ENCODE assay signal across 25 cellular contexts in the genomic region with DNA sequence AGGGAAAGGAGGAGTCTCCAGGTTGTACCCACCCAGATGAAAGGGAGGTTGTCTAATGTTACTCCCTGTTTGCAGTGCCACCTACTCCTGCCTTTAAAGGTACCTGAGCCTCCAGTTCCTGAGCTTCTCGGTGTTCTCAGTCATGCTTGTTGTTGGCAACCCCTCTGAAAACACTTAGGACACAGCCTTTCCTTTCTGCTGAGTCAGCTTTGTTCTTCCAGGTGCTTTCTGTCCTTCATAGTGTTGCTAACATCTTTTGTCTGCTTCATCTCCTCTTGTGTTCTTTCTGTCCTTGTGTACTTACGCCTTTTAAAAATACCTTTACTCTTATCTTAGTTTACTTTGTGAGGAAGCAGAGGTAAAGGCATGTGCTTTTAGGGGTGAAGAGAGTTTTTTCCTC.
DNase-seq lines count a peak whose midpoint lies in the region; ATAC-seq, FAIRE-seq and TF ChIP-seq lines count a peak whose summit lies in the region.
"Had no signal": no experiment of that assay in that cellular context is flagged by ENCODE, and none has a peak within 500 bp of the region (broad histone marks: within the 10 kb centered on the region; RNA-seq: fewer than 3 reads in every experiment).

No MANE protein-coding gene starts in this region.

- no peak overlapping the region for H3K4me2 ChIP-seq in KMS-11
- peak overlapping the region; percentile 50 for H3K4me2 ChIP-seq in neural progenitor cell

- H2AFZ ChIP-seq in KMS-11 (ENCODE audit: low read depth): peak overlapping the region; percentile 12; the same call in 1 of the 2 replicates
- H2AFZ ChIP-seq in neural progenitor cell (replicated peaks): peak overlapping the region; percentile 69

- H3K79me2 ChIP-seq in KMS-11 (ENCODE audit: insufficient read depth, low read depth) (no peaks in the 10 kb centered on the region), neural progenitor cell (ENCODE audit: low read depth) (no peaks in the 10 kb centered on the region)

- H3K27me3 Mint-ChIP-seq in neural progenitor cell (ENCODE audit: insufficient read depth, low read depth): peaks cover 2% of the 10 kb centered on the region
- H3K27me3 Mint-ChIP-seq: activated CD8-positive, alpha-beta T cell treated with anti-CD3 and anti-CD28 coated beads for 36 hours; activated T-cell treated with anti-CD3 and anti-CD28 coated beads, Interleukin-2, amount 50 U/mL, for 24 hours; B cell; stimulated activated naive CD8-positive, alpha-beta T cell treated with anti-CD3 and anti-CD28 coated beads, Interleukin-15, amount 100 ng/mL, for 72 hours; type B pancreatic cell had no signal

- FAIRE-seq in GM19239 (lab: Jason Lieb, UNC): peak; percentile 72
- FAIRE-seq: pancreas had no signal

- H3K4me3 Mint-ChIP-seq in neural progenitor cell: no peak overlapping the region
- H3K4me3 Mint-ChIP-seq: activated CD8-positive, alpha-beta T cell treated with anti-CD3 and anti-CD28 coated beads for 36 hours; activated naive CD4-positive, alpha-beta T cell treated with anti-CD3 and anti-CD28 coated beads for 36 hours; activated T-cell treated with anti-CD3 and anti-CD28 coated beads, Interleukin-2, amount 50 U/mL, for 24 hours; B cell; stimulated activated naive CD8-positive, alpha-beta T cell treated with anti-CD3 and anti-CD28 coated beads, Interleukin-15, amount 100 ng/mL, for 72 hours; type B pancreatic cell had no signal

- H3F3A ChIP-seq in neural progenitor cell (ENCODE audit: low read depth): peaks cover 31% of the 10 kb centered on the region

- H3K9me3 ChIP-seq in neural progenitor cell (ENCODE audit: low read depth): no peaks in the 10 kb centered on the region
- H3K9me3 ChIP-seq: pancreas had no signal

- H4K20me1 ChIP-seq in KMS-11 (ENCODE audit: insufficient read depth): no peaks in the 10 kb centered on the region
- no peaks in the 10 kb centered on the region for H4K20me1 ChIP-seq in neural progenitor cell (ENCODE audit: low read depth)

- no peak for TF ChIP-seq CTCF in KMS-11 (conservative IDR thresholded peaks at IDR 0.05; ENCODE audit: low read depth, low read length)
- no peak for TF ChIP-seq CTCF in astrocyte of the spinal cord (IDR thresholded peaks at IDR 0.05; ENCODE audit: low read depth, low read length)
- TF ChIP-seq CTCF in neural progenitor cell (IDR thresholded peaks at IDR 0.05): no peak
- TF ChIP-seq CTCF in coronary artery (IDR thresholded peaks at IDR 0.05): no peak

- intact Hi-C loops in posterior cingulate gyrus (cut with DNase I): no loop called here

- H3K4me1 ChIP-seq in KMS-11 (ENCODE audit: low read depth, poor library complexity, severe bottlenecking) (peaks cover 14% of the 10 kb centered on the region), neural progenitor cell (peaks cover 31% of the 10 kb centered on the region)
- H3K4me1 ChIP-seq: pancreas had no signal

- H3K9ac ChIP-seq in KMS-11 (no peak overlapping the region), neural progenitor cell (no peak overlapping the region)

- in situ Hi-C loops in astrocyte of the spinal cord (cut with HindIII; ENCODE audit: low sequenced_read_pairs): no loop called here

- peaks cover 36% of the 10 kb centered on the region for H3K4me1 Mint-ChIP-seq in neural progenitor cell
- H3K4me1 Mint-ChIP-seq: B cell; stimulated activated naive CD8-positive, alpha-beta T cell treated with anti-CD3 and anti-CD28 coated beads, Interleukin-15, amount 100 ng/mL, for 72 hours had no signal

- H3K9me3 Mint-ChIP-seq in neural progenitor cell: peaks cover 28% of the 10 kb centered on the region
- H3K9me3 Mint-ChIP-seq: activated CD8-positive, alpha-beta T cell treated with anti-CD3 and anti-CD28 coated beads for 36 hours; activated naive CD4-positive, alpha-beta T cell treated with anti-CD3 and anti-CD28 coated beads for 36 hours; activated T-cell treated with anti-CD3 and anti-CD28 coated beads, Interleukin-2, amount 50 U/mL, for 24 hours had no signal

- no peak overlapping the region for H3K4me3 ChIP-seq in KMS-11 (IDR thresholded peaks at IDR 0.05; ENCODE audit: insufficient read depth, low read depth, low read length)
- H3K4me3 ChIP-seq in astrocyte of the spinal cord (ENCODE audit: low read depth, low read length): no peak overlapping the region
- H3K4me3 ChIP-seq in neural progenitor cell: no peak overlapping the region
- no peak overlapping the region for H3K4me3 ChIP-seq in coronary artery
- H3K4me3 ChIP-seq: pancreas, skin epidermis had no signal

- H3K27me3 ChIP-seq in KMS-11 (ENCODE audit: insufficient read depth, low read depth) (no peaks in the 10 kb centered on the region), neural progenitor cell (no peaks in the 10 kb centered on the region)
- H3K27me3 ChIP-seq: pancreas had no signal

- peak overlapping the region; percentile 97 for H3K27ac Mint-ChIP-seq in neural progenitor cell
- H3K27ac Mint-ChIP-seq: activated CD8-positive, alpha-beta T cell treated with anti-CD3 and anti-CD28 coated beads for 36 hours; activated naive CD4-positive, alpha-beta T cell treated with anti-CD3 and anti-CD28 coated beads for 36 hours; activated T-cell treated with anti-CD3 and anti-CD28 coated beads, Interleukin-2, amount 50 U/mL, for 24 hours; B cell; stimulated activated naive CD8-positive, alpha-beta T cell treated with anti-CD3 and anti-CD28 coated beads, Interleukin-15, amount 100 ng/mL, for 72 hours; type B pancreatic cell had no signal

- no peaks in the 10 kb centered on the region for H3K36me3 ChIP-seq in KMS-11 (ENCODE audit: insufficient read depth)
- H3K36me3 ChIP-seq in neural progenitor cell: no peaks in the 10 kb centered on the region
- H3K36me3 ChIP-seq: pancreas had no signal

- H3K36me3 Mint-ChIP-seq in neural progenitor cell: peaks cover 15% of the 10 kb centered on the region
- H3K36me3 Mint-ChIP-seq: type B pancreatic cell had no signal

- DNase-seq in GM19239 (ENCODE audit: insufficient read length, low spot score): no peak
- DNase-seq in astrocyte of the spinal cord (ENCODE audit: low read depth, low spot score): peak; percentile 11
- DNase-seq in neural progenitor cell (ENCODE audit: low spot score): peak; percentile 30
- no peak for DNase-seq in coronary artery (ENCODE audit: low spot score)
- no peak for DNase-seq in posterior cingulate gyrus
- DNase-seq: activated CD4-positive, CD25-positive, alpha-beta regulatory T cell; activated CD8-positive, alpha-beta T cell treated with anti-CD3 and anti-CD28 coated beads for 36 hours; activated naive CD4-positive, alpha-beta T cell treated with anti-CD3 and anti-CD28 coated beads for 36 hours; activated T-cell treated with anti-CD3 and anti-CD28 coated beads, Interleukin-2, amount 50 U/mL, for 24 hours; cerebellar nuclear complex; GF-D8; hippocampal formation; islet precursor cell; NCI-H2107; NCI-H69; OCI-M1; pancreas; stimulated activated naive CD8-positive, alpha-beta T cell treated with anti-CD3 and anti-CD28 coated beads, Interleukin-15, amount 100 ng/mL, for 72 hours; T-helper 2 cell had no signal

- ATAC-seq in HG03108 (IDR thresholded peaks at IDR 0.05; ENCODE audit: unreplicated experiment): no peak
- ATAC-seq: activated CD8-positive, alpha-beta T cell treated with anti-CD3 and anti-CD28 coated beads for 36 hours; pancreas; stimulated activated naive CD8-positive, alpha-beta T cell treated with anti-CD3 and anti-CD28 coated beads, Interleukin-15, amount 100 ng/mL, for 72 hours had no signal

- H3K27ac ChIP-seq in KMS-11 (no peak overlapping the region), neural progenitor cell (peak overlapping the region; percentile 91), coronary artery (no peak overlapping the region)
- H3K27ac ChIP-seq: HL-60, pancreas, skin epidermis had no signal

Comparison
In these comparisons a context has a peak if more than half of its experiments do, and no peak if none do; other contexts are left out.
1. DNase-seq: peak in astrocyte of the spinal cord (single experiment) and neural progenitor cell (single experiment); none in GM19239 (single experiment), coronary artery (single experiment) and posterior cingulate gyrus (0 of 10).